ENCODE assay signal across 8 cellular contexts in genomic region chr13:51590966-51591627, GRCh38. TPM values are rescaled to one million over a fixed set of nuclear protein-coding genes. Genes with fewer than 3 reads are reported as not detected.
DNase-seq lines count a peak whose midpoint lies in the region; ATAC-seq lines count a peak whose summit lies in the region.

No MANE protein-coding gene starts in this region.

- no peak overlapping the region for H3K23ac ChIP-seq in trophoblast cell (ENCODE audit: low read length)

- no peak overlapping the region for H3K14ac ChIP-seq in trophoblast cell (ENCODE audit: low read length)

- no peak overlapping the region for H2AK5ac ChIP-seq in trophoblast cell (ENCODE audit: low read length)

- no peaks in the 10 kb centered on the region for H3K36me3 ChIP-seq in esophagus (ENCODE audit: control insufficient read depth in 2 of 2, insufficient read depth in 2 of 2, low read length in 1 of 2)
- H3K36me3 ChIP-seq in trophoblast cell (ENCODE audit: control insufficient read depth in 1 of 2, insufficient read depth in 2 of 2, low read length in 2 of 2) = peaks cover 0 to 2% of the 10 kb centered on the region in 2 experiments

- H3K9me3 ChIP-seq in esophagus (ENCODE audit: control insufficient read depth in 2 of 2, insufficient read depth in 1 of 2, low read depth in 1 of 2, low read length in 1 of 2) (no peaks in the 10 kb centered on the region), trophoblast cell (ENCODE audit: insufficient read depth, low read depth, low read length) (peaks cover 2% of the 10 kb centered on the region)

- WGBS in esophagus, 2 donors = 30 to 38% methylated on average over 4 of the region's 4 CpGs
- no CpG with 5 or more reads among the region's 4 CpGs for WGBS in trophoblast cell (ENCODE audit: extremely low coverage, insufficient coverage, insufficient read length)

- no peak overlapping the region for H3K4me3 ChIP-seq in esophagus (ENCODE audit: low read depth in 1 of 2, low read length in 2 of 2)
- H3K4me3 ChIP-seq in trophoblast cell (ENCODE audit: low read depth, low read length) = no peak overlapping the region

- no peak overlapping the region for H4K91ac ChIP-seq in trophoblast cell (ENCODE audit: low read depth, low read length)

- no peak overlapping the region for H3K9ac ChIP-seq in trophoblast cell (ENCODE audit: low read length)

- H3K27me3 ChIP-seq in esophagus (ENCODE audit: control insufficient read depth in 1 of 2, insufficient read depth in 2 of 2, low read length in 2 of 2) = no peaks in the 10 kb centered on the region
- no peaks in the 10 kb centered on the region for H3K27me3 ChIP-seq in trophoblast cell (ENCODE audit: insufficient read depth, low read length)

- H3K27ac ChIP-seq in esophagus (ENCODE audit: low read depth in 2 of 2, low read length in 1 of 2) (peak overlapping the region; percentile 60 to 84), trophoblast cell (ENCODE audit: low read depth, low read length) (no peak overlapping the region)

- H3K4ac ChIP-seq in trophoblast cell (ENCODE audit: low read depth, low read length) = no peak overlapping the region

- no peak overlapping the region for H2BK120ac ChIP-seq in trophoblast cell (ENCODE audit: insufficient read depth, low read length, poor library complexity)

- DNase-seq in GF-D8 (lab: John Stamatoyannopoulos, UW) (peak; percentile 97), OCI-M2 (lab: John Stamatoyannopoulos, UW; ENCODE audit: unreplicated experiment) (peak; percentile 41), trophoblast cell (peak; percentile 75 to 95), putamen (ENCODE audit: low spot score) (no peak)
- DNase-seq in activated CD4-positive, CD25-positive, alpha-beta regulatory T cell treated with anti-CD3 and anti-CD28 coated beads, Interleukin-2, amount 50 U/mL, for 72 hours = no peak

- H4K8ac ChIP-seq in trophoblast cell (ENCODE audit: low read depth, low read length) = no peak overlapping the region

- H3K4me1 ChIP-seq in esophagus (ENCODE audit: control insufficient read depth in 2 of 2, insufficient read depth in 2 of 2, low read length in 1 of 2) = no peaks in the 10 kb centered on the region
- H3K4me1 ChIP-seq in trophoblast cell (ENCODE audit: control insufficient read depth in 1 of 2, insufficient read depth in 2 of 2, low read length in 2 of 2) = peaks cover 6 to 10% of the 10 kb centered on the region in 2 experiments

- H2AFZ ChIP-seq in trophoblast cell (ENCODE audit: insufficient read depth, low read length, poor library complexity) = no peak overlapping the region

- peak overlapping the region; percentile 25 for H3K4me2 ChIP-seq in trophoblast cell (ENCODE audit: low read length)

- ATAC-seq in HG03045 (IDR thresholded peaks at IDR 0.05; ENCODE audit: unreplicated experiment) (no peak), GM18861 (IDR thresholded peaks at IDR 0.05; ENCODE audit: unreplicated experiment) (no peak)

- H3K79me1 ChIP-seq in trophoblast cell (ENCODE audit: low read length) = no peaks in the 10 kb centered on the region

- H2BK12ac ChIP-seq in trophoblast cell (ENCODE audit: low read length) = no peak overlapping the region

- no peak overlapping the region for H4K12ac ChIP-seq in trophoblast cell (ENCODE audit: low read depth, low read length)

- peaks cover 7% of the 10 kb centered on the region for H3K79me2 ChIP-seq in trophoblast cell (ENCODE audit: control insufficient read depth, insufficient read depth, low read length, poor library complexity)

- no peak overlapping the region for H2BK5ac ChIP-seq in trophoblast cell (ENCODE audit: low read depth, low read length, poor library complexity)

- H3K18ac ChIP-seq in trophoblast cell (ENCODE audit: low read length) = no peak overlapping the region

RNA-seq across cellular contexts. Expression of gene WDFY2, which starts 6.8 kb away (rescaled TPM):
- polyA plus RNA-seq in esophagus = 1 to 10 TPM; 5.4 to 6.9 TPM
- polyA plus RNA-seq in trophoblast cell (2013) = 14.4 and 15.0 TPM in 2 replicates

Comparison
In these comparisons a context has a peak if more than half of its experiments do, and no peak if none do; other contexts are left out.
1. DNase-seq: peak in GF-D8 (single experiment), OCI-M2 (single experiment) and trophoblast cell (2 of 2); none in activated CD4-positive, CD25-positive, alpha-beta regulatory T cell treated with anti-CD3 and anti-CD28 coated beads, Interleukin-2, amount 50 U/mL, for 72 hours (single experiment) and putamen (single experiment).